Comparison of ENCODE assay signal across 18 cellular contexts in genomic region chr9:21121595-21122251, GRCh38. TPM values are rescaled to one million over a fixed set of nuclear protein-coding genes. Genes with fewer than 3 reads are reported as not detected.
DNase-seq lines count a peak whose midpoint lies in the region; ATAC-seq and TF ChIP-seq lines count a peak whose summit lies in the region.
"Had no signal": no experiment of that assay in that cellular context is flagged by ENCODE, and none has a peak within 500 bp of the region (broad histone marks: within the 10 kb centered on the region; RNA-seq: fewer than 3 reads in every experiment).

No MANE protein-coding gene starts in this region.

- CTCF ChIA-PET in activated CD8-positive, alpha-beta T cell treated with anti-CD3 and anti-CD28 coated beads for 36 hours (lab: Charles Lee): interaction anchor here (1.1 to 2.1 kb wide), 4 partner anchors 11 to 237 kb away, joined by 3 to 10 read pairs (median 3); no protein-coding TSS in a partner anchor
- CTCF ChIA-PET in activated CD8-positive, alpha-beta T cell treated with anti-CD3 and anti-CD28 coated beads, Interleukin-2, amount 10 ng/mL, durations not matched to agents 7 days and 5 days (lab: Charles Lee): interaction anchor here (0.7 to 1.8 kb wide), 3 partner anchors 10 to 239 kb away, joined by 3 to 8 read pairs (median 5); partner anchors contain the start of gene IFNB1

- no peak overlapping the region for H3K27ac Mint-ChIP-seq in activated CD8-positive, alpha-beta T cell treated with anti-CD3 and anti-CD28 coated beads for 36 hours
- H3K27ac Mint-ChIP-seq in activated CD8-positive, alpha-beta T cell treated with anti-CD3 and anti-CD28 coated beads, Interleukin-2, amount 10 ng/mL, durations not matched to agents 7 days and 5 days: no peak overlapping the region
- peak overlapping the region in 1 of 2 donors; percentile 62 for H3K27ac Mint-ChIP-seq in stimulated activated naive CD8-positive, alpha-beta T cell treated with anti-CD3 and anti-CD28 coated beads, Interleukin-15, amount 100 ng/mL, for 72 hours
- H3K27ac Mint-ChIP-seq: activated CD4-positive, alpha-beta T cell treated with anti-CD3 and anti-CD28 coated beads, Interleukin-2, amount 10 ng/mL, durations not matched to agents 24 days and 14 days had no signal

- in situ Hi-C loops in gastrocnemius medialis (cut with MboI; ENCODE audit: low sequenced_read_pairs in 4 of 4): loop anchor here in 3 of 4 donors (25.0 kb wide), 3 partner anchors 234 to 1634 kb away; no protein-coding TSS in a partner anchor

- no peaks in the 10 kb centered on the region for H3K9me3 ChIP-seq in gastrocnemius medialis
- H3K9me3 ChIP-seq: Caco-2, prostate gland had no signal

- POLR2A ChIA-PET in activated CD8-positive, alpha-beta T cell treated with anti-CD3 and anti-CD28 coated beads for 36 hours (lab: Charles Lee): no interaction called here
- POLR2A ChIA-PET in activated CD8-positive, alpha-beta T cell treated with anti-CD3 and anti-CD28 coated beads, Interleukin-2, amount 10 ng/mL, durations not matched to agents 7 days and 5 days (lab: Charles Lee): no interaction called here

- H3K27me3 ChIP-seq in gastrocnemius medialis: no peaks in the 10 kb centered on the region

- TF ChIP-seq POLR2A in gastrocnemius medialis (IDR thresholded peaks at IDR 0.05): no peak

- ATAC-seq in activated CD8-positive, alpha-beta T cell treated with anti-CD3 and anti-CD28 coated beads for 36 hours: peak; percentile 98
- ATAC-seq in activated CD8-positive, alpha-beta T cell treated with anti-CD3 and anti-CD28 coated beads, Interleukin-2, amount 10 ng/mL, durations not matched to agents 7 days and 5 days: no peak
- ATAC-seq in GM21619 (IDR thresholded peaks at IDR 0.05; ENCODE audit: unreplicated experiment) (peak; percentile 93), HG03139 (IDR thresholded peaks at IDR 0.05; ENCODE audit: unreplicated experiment) (peak; percentile 90), gastrocnemius medialis (no peak)
- ATAC-seq in stimulated activated naive CD8-positive, alpha-beta T cell treated with anti-CD3 and anti-CD28 coated beads, Interleukin-15, amount 100 ng/mL, for 72 hours: peak; percentile 94
- ATAC-seq: esophagus mucosa had no signal

- H3K4me3 ChIP-seq in gastrocnemius medialis: no peak overlapping the region
- H3K4me3 ChIP-seq: prostate gland had no signal

- no peak overlapping the region for H3K4me3 Mint-ChIP-seq in activated CD8-positive, alpha-beta T cell treated with anti-CD3 and anti-CD28 coated beads for 36 hours
- H3K4me3 Mint-ChIP-seq in activated CD8-positive, alpha-beta T cell treated with anti-CD3 and anti-CD28 coated beads, Interleukin-2, amount 10 ng/mL, durations not matched to agents 7 days and 5 days: no peak overlapping the region
- no peak overlapping the region for H3K4me3 Mint-ChIP-seq in stimulated activated naive CD8-positive, alpha-beta T cell treated with anti-CD3 and anti-CD28 coated beads, Interleukin-15, amount 100 ng/mL, for 72 hours
- H3K4me3 Mint-ChIP-seq: activated CD4-positive, alpha-beta T cell treated with anti-CD3 and anti-CD28 coated beads, Interleukin-2, amount 10 ng/mL, durations not matched to agents 24 days and 14 days had no signal

- H3K27ac ChIP-seq in gastrocnemius medialis: no peak overlapping the region
- H3K27ac ChIP-seq: HL-60, prostate gland had no signal

- intact Hi-C loops in activated CD8-positive, alpha-beta T cell treated with anti-CD3 and anti-CD28 coated beads for 36 hours (cut with micrococcal nuclease): no loop called here
- intact Hi-C loops in gastrocnemius medialis (cut with DNase I; ENCODE audit: low total_unique reads): no loop called here

- peaks cover 18% of the 10 kb centered on the region for H3K27me3 Mint-ChIP-seq in activated CD8-positive, alpha-beta T cell treated with anti-CD3 and anti-CD28 coated beads for 36 hours
- H3K27me3 Mint-ChIP-seq in activated CD8-positive, alpha-beta T cell treated with anti-CD3 and anti-CD28 coated beads, Interleukin-2, amount 10 ng/mL, durations not matched to agents 7 days and 5 days (ENCODE audit: low read depth): peaks cover 34% of the 10 kb centered on the region
- H3K27me3 Mint-ChIP-seq in stimulated activated naive CD8-positive, alpha-beta T cell treated with anti-CD3 and anti-CD28 coated beads, Interleukin-15, amount 100 ng/mL, for 72 hours: peaks cover 50% of the 10 kb centered on the region

- no peaks in the 10 kb centered on the region for H3K36me3 Mint-ChIP-seq in activated CD8-positive, alpha-beta T cell treated with anti-CD3 and anti-CD28 coated beads for 36 hours (ENCODE audit: low read depth)
- H3K36me3 Mint-ChIP-seq in activated CD8-positive, alpha-beta T cell treated with anti-CD3 and anti-CD28 coated beads, Interleukin-2, amount 10 ng/mL, durations not matched to agents 7 days and 5 days (ENCODE audit: low read depth): no peaks in the 10 kb centered on the region

- no peaks in the 10 kb centered on the region for H3K9me3 Mint-ChIP-seq in activated CD8-positive, alpha-beta T cell treated with anti-CD3 and anti-CD28 coated beads for 36 hours
- no peaks in the 10 kb centered on the region for H3K9me3 Mint-ChIP-seq in activated CD8-positive, alpha-beta T cell treated with anti-CD3 and anti-CD28 coated beads, Interleukin-2, amount 10 ng/mL, durations not matched to agents 7 days and 5 days (ENCODE audit: insufficient read depth)
- peaks cover 0 to 7% of the 10 kb centered on the region in 2 donors for H3K9me3 Mint-ChIP-seq in stimulated activated naive CD8-positive, alpha-beta T cell treated with anti-CD3 and anti-CD28 coated beads, Interleukin-15, amount 100 ng/mL, for 72 hours

- no peak for TF ChIP-seq CTCF in activated CD8-positive, alpha-beta T cell treated with anti-CD3 and anti-CD28 coated beads for 36 hours (IDR thresholded peaks at IDR 0.05)
- TF ChIP-seq CTCF in gastrocnemius medialis (IDR thresholded peaks at IDR 0.05 in 4 of 5, conservative IDR thresholded peaks at IDR 0.05 in 1 of 5): no peak

- no peaks in the 10 kb centered on the region for H3K4me1 ChIP-seq in gastrocnemius medialis
- H3K4me1 ChIP-seq: prostate gland had no signal

- peaks cover 14% of the 10 kb centered on the region for H3K4me1 Mint-ChIP-seq in activated CD8-positive, alpha-beta T cell treated with anti-CD3 and anti-CD28 coated beads for 36 hours (ENCODE audit: low read depth)
- H3K4me1 Mint-ChIP-seq in activated CD8-positive, alpha-beta T cell treated with anti-CD3 and anti-CD28 coated beads, Interleukin-2, amount 10 ng/mL, durations not matched to agents 7 days and 5 days (ENCODE audit: low read depth): peaks cover 17% of the 10 kb centered on the region
- peaks cover 26% of the 10 kb centered on the region for H3K4me1 Mint-ChIP-seq in stimulated activated naive CD8-positive, alpha-beta T cell treated with anti-CD3 and anti-CD28 coated beads, Interleukin-15, amount 100 ng/mL, for 72 hours
- H3K4me1 Mint-ChIP-seq: activated CD4-positive, alpha-beta T cell treated with anti-CD3 and anti-CD28 coated beads, Interleukin-2, amount 10 ng/mL, durations not matched to agents 24 days and 14 days had no signal

- peak; percentile 56 for DNase-seq in activated CD8-positive, alpha-beta T cell treated with anti-CD3 and anti-CD28 coated beads for 36 hours
- DNase-seq in activated CD8-positive, alpha-beta T cell treated with anti-CD3 and anti-CD28 coated beads, Interleukin-2, amount 10 ng/mL, durations not matched to agents 7 days and 5 days: no peak
- peak in 1 of 2 donors; percentile 32 for DNase-seq in stimulated activated naive CD8-positive, alpha-beta T cell treated with anti-CD3 and anti-CD28 coated beads, Interleukin-15, amount 100 ng/mL, for 72 hours
- DNase-seq in gastrocnemius medialis (no peak), DMS153 treated with DMSO at 0.1 percent for 48 hours (lab: John Stamatoyannopoulos, UW; ENCODE audit: unreplicated experiment) (no peak), cerebellar cortex (ENCODE audit: low spot score) (no peak)
- DNase-seq: activated CD4-positive, alpha-beta T cell treated with anti-CD3 and anti-CD28 coated beads, Interleukin-2, amount 10 ng/mL, durations not matched to agents 24 days and 14 days; activated gamma-delta T cell treated with Interleukin-2 at 50 U/mL for 16 hours; Caco-2; cerebellar nuclear complex; NCI-H1092; NCI-H748 treated with DMSO at 0.1 percent for 48 hours had no signal

- H3K36me3 ChIP-seq in gastrocnemius medialis: no peaks in the 10 kb centered on the region
- H3K36me3 ChIP-seq: prostate gland had no signal

RNA-seq across cellular contexts. Expression of gene IFNW1, which starts 19.9 kb away (rescaled TPM):
- not detected for total RNA-seq in activated CD8-positive, alpha-beta T cell treated with anti-CD3 and anti-CD28 coated beads for 36 hours
- total RNA-seq in activated CD8-positive, alpha-beta T cell treated with anti-CD3 and anti-CD28 coated beads, Interleukin-2, amount 10 ng/mL, durations not matched to agents 7 days and 5 days: not detected
- not detected for total RNA-seq in gastrocnemius medialis
- total RNA-seq: A172; activated CD4-positive, alpha-beta T cell treated with anti-CD3 and anti-CD28 coated beads, Interleukin-2, amount 10 ng/mL, durations not matched to agents 24 days and 14 days; Caco-2; esophagus mucosa; prostate gland had no signal

RNA-seq across cellular contexts. Expression of gene IFNB1, which starts 44.0 kb away (rescaled TPM):
- total RNA-seq in activated CD8-positive, alpha-beta T cell treated with anti-CD3 and anti-CD28 coated beads for 36 hours: 1 to 10 TPM in 1 of 2 experiments, under 1 TPM in 1; 0.87 to 1.1 TPM
- not detected for total RNA-seq in activated CD8-positive, alpha-beta T cell treated with anti-CD3 and anti-CD28 coated beads, Interleukin-2, amount 10 ng/mL, durations not matched to agents 7 days and 5 days
- total RNA-seq in gastrocnemius medialis: not detected
- total RNA-seq: A172; activated CD4-positive, alpha-beta T cell treated with anti-CD3 and anti-CD28 coated beads, Interleukin-2, amount 10 ng/mL, durations not matched to agents 24 days and 14 days; Caco-2; esophagus mucosa; prostate gland had no signal

RNA-seq across cellular contexts. Expression of gene IFNA21, which starts 44.7 kb away (rescaled TPM):
- total RNA-seq in activated CD8-positive, alpha-beta T cell treated with anti-CD3 and anti-CD28 coated beads for 36 hours: not detected
- not detected for total RNA-seq in activated CD8-positive, alpha-beta T cell treated with anti-CD3 and anti-CD28 coated beads, Interleukin-2, amount 10 ng/mL, durations not matched to agents 7 days and 5 days
- total RNA-seq in gastrocnemius medialis: not detected
- total RNA-seq: A172; activated CD4-positive, alpha-beta T cell treated with anti-CD3 and anti-CD28 coated beads, Interleukin-2, amount 10 ng/mL, durations not matched to agents 24 days and 14 days; Caco-2; esophagus mucosa; prostate gland had no signal

Comparison
In these comparisons a context has a peak if more than half of its experiments do, and no peak if none do; other contexts are left out.
1. ATAC-seq: peak in activated CD8-positive, alpha-beta T cell treated with anti-CD3 and anti-CD28 coated beads for 36 hours (single experiment), GM21619 (single experiment), HG03139 (single experiment) and stimulated activated naive CD8-positive, alpha-beta T cell treated with anti-CD3 and anti-CD28 coated beads, Interleukin-15, amount 100 ng/mL, for 72 hours (single experiment); none in activated CD8-positive, alpha-beta T cell treated with anti-CD3 and anti-CD28 coated beads, Interleukin-2, amount 10 ng/mL, durations not matched to agents 7 days and 5 days (single experiment) and gastrocnemius medialis (0 of 2).